Comparison of ENCODE assay signal across 11 cellular contexts in the genomic region with DNA sequence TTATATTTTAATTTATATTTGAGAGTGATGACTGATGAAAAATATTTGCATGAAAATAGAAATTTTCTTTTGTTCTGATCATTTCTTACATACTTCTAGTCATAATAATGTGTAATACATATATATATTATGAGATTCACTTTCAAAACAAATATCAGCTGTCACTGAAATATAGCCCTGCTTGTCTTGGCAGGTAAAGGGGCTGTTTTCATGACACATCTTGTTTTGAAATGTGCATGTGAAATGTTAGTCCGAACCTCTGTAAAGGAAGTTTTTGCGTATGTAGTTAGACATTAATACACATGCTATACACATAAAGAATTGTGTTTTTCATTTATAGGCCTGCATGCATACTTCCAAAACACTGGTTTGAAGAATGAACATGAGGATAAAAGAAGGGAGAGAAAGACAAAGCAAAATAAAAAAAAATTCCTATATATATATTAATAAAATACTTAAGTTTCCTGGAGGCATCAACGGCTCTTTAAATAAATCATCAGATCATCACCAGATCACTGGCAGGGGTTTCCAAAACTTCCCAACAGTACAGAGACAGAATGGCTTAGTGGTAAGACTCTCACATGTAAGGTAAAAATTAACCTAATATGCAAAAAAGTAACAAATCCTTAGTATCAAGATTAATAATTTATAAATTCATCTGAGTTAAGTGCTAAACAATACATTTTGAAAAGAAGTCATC.
DNase-seq lines count a peak whose midpoint lies in the region; ATAC-seq and TF ChIP-seq lines count a peak whose summit lies in the region.
"Had no signal": no experiment of that assay in that cellular context is flagged by ENCODE, and none has a peak within 500 bp of the region (broad histone marks: within the 10 kb centered on the region; RNA-seq: fewer than 3 reads in every experiment).

No MANE protein-coding gene starts in this region.

- DNase-seq in epithelial cell of esophagus (ENCODE audit: low read depth), result peak; percentile 72
- no peak for DNase-seq in posterior vena cava (ENCODE audit: low spot score)
- no peak for DNase-seq in SIG-M5 treated with dmso at 0.1 percent for 504 hours (lab: John Stamatoyannopoulos, UW; ENCODE audit: unreplicated experiment)
- no peak for DNase-seq in NCI-H2171 (lab: John Stamatoyannopoulos, UW)
- DNase-seq in GOT3 (lab: John Stamatoyannopoulos, UW), result no peak
- DNase-seq: EL, occipital lobe, WERI-Rb-1 had no signal

- ATAC-seq in GM18861 (IDR thresholded peaks at IDR 0.05; ENCODE audit: unreplicated experiment), result peak; percentile 33
- peak; percentile 50 for ATAC-seq in GM21528 (IDR thresholded peaks at IDR 0.05; ENCODE audit: low FRiP score, unreplicated experiment)
- peak; percentile 8 for ATAC-seq in HG03280 (IDR thresholded peaks at IDR 0.05; ENCODE audit: unreplicated experiment)

- no peak for TF ChIP-seq CTCF in epithelial cell of esophagus (IDR thresholded peaks at IDR 0.05; ENCODE audit: insufficient read depth, low read depth, low read length, missing control alignments)

- intact Hi-C loops in posterior vena cava (cut with DNase I), result no loop called here

- no peak overlapping the region for H3K4me3 ChIP-seq in epithelial cell of esophagus (ENCODE audit: low read length)
